In the genomic region with DNA sequence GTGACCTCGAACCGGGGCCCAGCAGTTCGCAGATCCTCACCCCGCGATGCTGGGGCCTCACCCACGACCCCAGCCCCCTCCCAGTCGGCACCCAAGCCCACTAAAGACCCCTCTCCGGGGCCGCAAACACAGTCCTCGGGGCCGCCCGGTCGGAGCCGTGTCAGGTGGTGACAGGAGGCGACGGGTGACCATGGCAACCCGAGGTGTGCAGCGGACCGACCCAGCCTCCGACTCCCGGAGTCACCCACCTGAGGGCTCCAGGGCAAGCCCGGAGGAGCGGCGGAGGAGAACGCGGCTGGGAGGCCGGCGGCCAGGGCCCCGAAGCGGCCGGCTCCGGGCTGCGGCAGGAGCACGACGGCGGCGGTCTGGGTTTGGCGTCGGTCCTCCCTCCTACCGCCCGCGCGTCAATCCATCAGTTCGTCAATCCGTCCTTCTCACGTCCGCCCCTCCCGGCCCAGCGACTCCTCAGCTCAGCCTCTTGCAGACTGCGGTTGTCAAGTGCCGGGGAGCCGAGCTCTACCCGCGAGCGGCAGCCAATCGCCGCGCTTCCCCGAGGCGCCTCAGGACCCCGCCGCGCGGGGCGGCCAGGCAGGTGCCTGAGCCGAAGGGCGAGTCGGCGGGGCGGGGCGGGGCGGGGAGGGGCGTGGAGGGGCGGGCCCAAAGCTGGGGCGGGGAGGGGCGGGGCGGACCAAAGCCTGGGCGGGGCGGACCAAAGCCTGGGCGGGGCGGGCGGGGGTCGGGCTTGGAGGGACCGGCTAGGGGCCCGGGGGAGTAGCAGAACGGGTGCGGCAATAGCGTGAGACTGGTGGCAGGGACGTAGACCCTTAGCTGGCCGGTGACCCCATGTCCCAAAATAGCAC, we compare ENCODE assay signal across 1 cellular context.
A peak's percentile ranks its signal among the peaks of the same experiment; 100 is the strongest.
TF ChIP-seq lines count a peak whose summit lies in the region.

A gene (minus strand): TSS at position 489 of the 860 bp plus-strand sequence. CDS start 18,590 bp downstream, outside the sequence.

TF ChIP-seq in K562, 482 proteins besides CTCF, POLR2A, EP300 and RAD21 (continued from another document and continues in another):
- no peak for TF ChIP-seq NCOA2 (IDR thresholded peaks at IDR 0.05; ENCODE audit: partially characterized antibody in 2 of 2)
- no peak for TF ChIP-seq ZNF583 (CRISPR knock-in tag; IDR thresholded peaks at IDR 0.05)
- TF ChIP-seq PYGO2 (tag; IDR thresholded peaks at IDR 0.05) = no peak
- TF ChIP-seq KHSRP (IDR thresholded peaks at IDR 0.05) = no peak
- TF ChIP-seq, protein P1, sequence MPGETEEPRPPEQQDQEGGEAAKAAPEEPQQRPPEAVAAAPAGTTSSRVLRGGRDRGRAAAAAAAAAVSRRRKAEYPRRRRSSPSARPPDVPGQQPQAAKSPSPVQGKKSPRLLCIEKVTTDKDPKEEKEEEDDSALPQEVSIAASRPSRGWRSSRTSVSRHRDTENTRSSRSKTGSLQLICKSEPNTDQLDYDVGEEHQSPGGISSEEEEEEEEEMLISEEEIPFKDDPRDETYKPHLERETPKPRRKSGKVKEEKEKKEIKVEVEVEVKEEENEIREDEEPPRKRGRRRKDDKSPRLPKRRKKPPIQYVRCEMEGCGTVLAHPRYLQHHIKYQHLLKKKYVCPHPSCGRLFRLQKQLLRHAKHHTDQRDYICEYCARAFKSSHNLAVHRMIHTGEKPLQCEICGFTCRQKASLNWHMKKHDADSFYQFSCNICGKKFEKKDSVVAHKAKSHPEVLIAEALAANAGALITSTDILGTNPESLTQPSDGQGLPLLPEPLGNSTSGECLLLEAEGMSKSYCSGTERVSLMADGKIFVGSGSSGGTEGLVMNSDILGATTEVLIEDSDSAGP (CRISPR knock-in tag; IDR thresholded peaks at IDR 0.05) = no peak
- TF ChIP-seq, protein P2, sequence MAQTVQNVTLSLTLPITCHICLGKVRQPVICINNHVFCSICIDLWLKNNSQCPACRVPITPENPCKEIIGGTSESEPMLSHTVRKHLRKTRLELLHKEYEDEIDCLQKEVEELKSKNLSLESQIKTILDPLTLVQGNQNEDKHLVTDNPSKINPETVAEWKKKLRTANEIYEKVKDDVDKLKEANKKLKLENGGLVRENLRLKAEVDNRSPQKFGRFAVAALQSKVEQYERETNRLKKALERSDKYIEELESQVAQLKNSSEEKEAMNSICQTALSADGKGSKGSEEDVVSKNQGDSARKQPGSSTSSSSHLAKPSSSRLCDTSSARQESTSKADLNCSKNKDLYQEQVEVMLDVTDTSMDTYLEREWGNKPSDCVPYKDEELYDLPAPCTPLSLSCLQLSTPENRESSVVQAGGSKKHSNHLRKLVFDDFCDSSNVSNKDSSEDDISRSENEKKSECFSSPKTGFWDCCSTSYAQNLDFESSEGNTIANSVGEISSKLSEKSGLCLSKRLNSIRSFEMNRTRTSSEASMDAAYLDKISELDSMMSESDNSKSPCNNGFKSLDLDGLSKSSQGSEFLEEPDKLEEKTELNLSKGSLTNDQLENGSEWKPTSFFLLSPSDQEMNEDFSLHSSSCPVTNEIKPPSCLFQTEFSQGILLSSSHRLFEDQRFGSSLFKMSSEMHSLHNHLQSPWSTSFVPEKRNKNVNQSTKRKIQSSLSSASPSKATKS (CRISPR knock-in tag; IDR thresholded peaks at IDR 0.05) = no peak
- TF ChIP-seq NCOA6 (IDR thresholded peaks at IDR 0.05) = peak; percentile 87
- TF ChIP-seq, protein P3, sequence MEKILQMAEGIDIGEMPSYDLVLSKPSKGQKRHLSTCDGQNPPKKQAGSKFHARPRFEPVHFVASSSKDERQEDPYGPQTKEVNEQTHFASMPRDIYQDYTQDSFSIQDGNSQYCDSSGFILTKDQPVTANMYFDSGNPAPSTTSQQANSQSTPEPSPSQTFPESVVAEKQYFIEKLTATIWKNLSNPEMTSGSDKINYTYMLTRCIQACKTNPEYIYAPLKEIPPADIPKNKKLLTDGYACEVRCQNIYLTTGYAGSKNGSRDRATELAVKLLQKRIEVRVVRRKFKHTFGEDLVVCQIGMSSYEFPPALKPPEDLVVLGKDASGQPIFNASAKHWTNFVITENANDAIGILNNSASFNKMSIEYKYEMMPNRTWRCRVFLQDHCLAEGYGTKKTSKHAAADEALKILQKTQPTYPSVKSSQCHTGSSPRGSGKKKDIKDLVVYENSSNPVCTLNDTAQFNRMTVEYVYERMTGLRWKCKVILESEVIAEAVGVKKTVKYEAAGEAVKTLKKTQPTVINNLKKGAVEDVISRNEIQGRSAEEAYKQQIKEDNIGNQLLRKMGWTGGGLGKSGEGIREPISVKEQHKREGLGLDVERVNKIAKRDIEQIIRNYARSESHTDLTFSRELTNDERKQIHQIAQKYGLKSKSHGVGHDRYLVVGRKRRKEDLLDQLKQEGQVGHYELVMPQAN (IDR thresholded peaks at IDR 0.05; ENCODE audit: borderline replicate concordance) = peak; percentile 53; the same call in 1 of the 2 replicates
- peak; percentile 61 for TF ChIP-seq NFIC (IDR thresholded peaks at IDR 0.05)
- no peak; a peak in 1 of 4 replicates for TF ChIP-seq TBL1XR1 (IDR thresholded peaks at IDR 0.05; ENCODE audit: low read length in 2 of 2)
- TF ChIP-seq TGIF2 (CRISPR knock-in tag; IDR thresholded peaks at IDR 0.05) = peak; percentile 57
- TF ChIP-seq PHB (CRISPR knock-in tag; IDR thresholded peaks at IDR 0.05) = peak; percentile 38; the same call in 1 of the 2 replicates
- peak; percentile 30 for TF ChIP-seq CHD1 (IDR thresholded peaks at IDR 0.05; ENCODE audit: low read length)
- no peak for TF ChIP-seq POLR3G (IDR thresholded peaks at IDR 0.05; ENCODE audit: extremely low read depth, insufficient read length, insufficient replicate concordance)
- TF ChIP-seq, protein P4, sequence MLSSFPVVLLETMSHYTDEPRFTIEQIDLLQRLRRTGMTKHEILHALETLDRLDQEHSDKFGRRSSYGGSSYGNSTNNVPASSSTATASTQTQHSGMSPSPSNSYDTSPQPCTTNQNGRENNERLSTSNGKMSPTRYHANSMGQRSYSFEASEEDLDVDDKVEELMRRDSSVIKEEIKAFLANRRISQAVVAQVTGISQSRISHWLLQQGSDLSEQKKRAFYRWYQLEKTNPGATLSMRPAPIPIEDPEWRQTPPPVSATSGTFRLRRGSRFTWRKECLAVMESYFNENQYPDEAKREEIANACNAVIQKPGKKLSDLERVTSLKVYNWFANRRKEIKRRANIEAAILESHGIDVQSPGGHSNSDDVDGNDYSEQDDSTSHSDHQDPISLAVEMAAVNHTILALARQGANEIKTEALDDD (IDR thresholded peaks at IDR 0.05) = no peak
- TF ChIP-seq DIDO1 (tag; IDR thresholded peaks at IDR 0.05; ENCODE audit: low read depth) = no peak; the same call in 1 of the 2 replicates
- TF ChIP-seq ZBED1 (IDR thresholded peaks at IDR 0.05) = no peak
- no peak for TF ChIP-seq ZNF695 (CRISPR knock-in tag; IDR thresholded peaks at IDR 0.05)
- no peak for TF ChIP-seq ZNF184 (CRISPR knock-in tag; IDR thresholded peaks at IDR 0.05)
- 0 out of 2 replicates have a peak, but pooled peaks have one; percentile 8 for TF ChIP-seq ZKSCAN1 (IDR thresholded peaks at IDR 0.05; ENCODE audit: low read depth, low read length)
- TF ChIP-seq, protein P5, sequence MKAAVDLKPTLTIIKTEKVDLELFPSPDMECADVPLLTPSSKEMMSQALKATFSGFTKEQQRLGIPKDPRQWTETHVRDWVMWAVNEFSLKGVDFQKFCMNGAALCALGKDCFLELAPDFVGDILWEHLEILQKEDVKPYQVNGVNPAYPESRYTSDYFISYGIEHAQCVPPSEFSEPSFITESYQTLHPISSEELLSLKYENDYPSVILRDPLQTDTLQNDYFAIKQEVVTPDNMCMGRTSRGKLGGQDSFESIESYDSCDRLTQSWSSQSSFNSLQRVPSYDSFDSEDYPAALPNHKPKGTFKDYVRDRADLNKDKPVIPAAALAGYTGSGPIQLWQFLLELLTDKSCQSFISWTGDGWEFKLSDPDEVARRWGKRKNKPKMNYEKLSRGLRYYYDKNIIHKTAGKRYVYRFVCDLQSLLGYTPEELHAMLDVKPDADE (conservative IDR thresholded peaks at IDR 0.05; ENCODE audit: control insufficient read depth, low read depth, low read length) = peak; percentile 88
- peak; percentile 74 for TF ChIP-seq SMAD4 (CRISPR knock-in tag; conservative IDR thresholded peaks at IDR 0.05)
- peak; percentile 79 for TF ChIP-seq E2F3 (CRISPR knock-in tag; IDR thresholded peaks at IDR 0.05)
- TF ChIP-seq ZNF644 (tag; IDR thresholded peaks at IDR 0.05; ENCODE audit: low read depth) = no peak
- TF ChIP-seq U2AF2 (optimal IDR thresholded peaks at IDR 0.05; ENCODE audit: low read depth, low read length) = no peak
- TF ChIP-seq FOS (IDR thresholded peaks at IDR 0.05; ENCODE audit: extremely low read depth, insufficient read length) = no peak
- TF ChIP-seq ZFP30 (CRISPR knock-in tag; IDR thresholded peaks at IDR 0.05; ENCODE audit: borderline replicate concordance) = no peak
- TF ChIP-seq TEAD1 (CRISPR knock-in tag; IDR thresholded peaks at IDR 0.05) = peak in 1 of 2 experiments; percentile 86; a peak in 2 of 4 replicates
- no peak for TF ChIP-seq ASH1L (IDR thresholded peaks at IDR 0.05; ENCODE audit: borderline replicate concordance, low read depth, partially characterized antibody)
- no peak for TF ChIP-seq ZNF707 (CRISPR knock-in tag; conservative IDR thresholded peaks at IDR 0.05)
- no peak for TF ChIP-seq MTF1 (CRISPR knock-in tag; IDR thresholded peaks at IDR 0.05; ENCODE audit: borderline replicate concordance)
- TF ChIP-seq, protein P6, sequence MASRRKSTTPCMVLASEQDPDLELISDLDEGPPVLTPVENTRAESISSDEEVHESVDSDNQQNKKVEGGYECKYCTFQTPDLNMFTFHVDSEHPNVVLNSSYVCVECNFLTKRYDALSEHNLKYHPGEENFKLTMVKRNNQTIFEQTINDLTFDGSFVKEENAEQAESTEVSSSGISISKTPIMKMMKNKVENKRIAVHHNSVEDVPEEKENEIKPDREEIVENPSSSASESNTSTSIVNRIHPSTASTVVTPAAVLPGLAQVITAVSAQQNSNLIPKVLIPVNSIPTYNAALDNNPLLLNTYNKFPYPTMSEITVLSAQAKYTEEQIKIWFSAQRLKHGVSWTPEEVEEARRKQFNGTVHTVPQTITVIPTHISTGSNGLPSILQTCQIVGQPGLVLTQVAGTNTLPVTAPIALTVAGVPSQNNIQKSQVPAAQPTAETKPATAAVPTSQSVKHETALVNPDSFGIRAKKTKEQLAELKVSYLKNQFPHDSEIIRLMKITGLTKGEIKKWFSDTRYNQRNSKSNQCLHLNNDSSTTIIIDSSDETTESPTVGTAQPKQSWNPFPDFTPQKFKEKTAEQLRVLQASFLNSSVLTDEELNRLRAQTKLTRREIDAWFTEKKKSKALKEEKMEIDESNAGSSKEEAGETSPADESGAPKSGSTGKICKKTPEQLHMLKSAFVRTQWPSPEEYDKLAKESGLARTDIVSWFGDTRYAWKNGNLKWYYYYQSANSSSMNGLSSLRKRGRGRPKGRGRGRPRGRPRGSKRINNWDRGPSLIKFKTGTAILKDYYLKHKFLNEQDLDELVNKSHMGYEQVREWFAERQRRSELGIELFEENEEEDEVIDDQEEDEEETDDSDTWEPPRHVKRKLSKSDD (conservative IDR thresholded peaks at IDR 0.05; ENCODE audit: low read length) = no peak
- TF ChIP-seq NFXL1 (CRISPR knock-in tag; IDR thresholded peaks at IDR 0.05) = no peak
- peak; percentile 32; the same call in 1 of the 2 replicates for TF ChIP-seq ZBTB1 (CRISPR knock-in tag; IDR thresholded peaks at IDR 0.05; ENCODE audit: borderline replicate concordance, low read depth)
- TF ChIP-seq RFX5 (IDR thresholded peaks at IDR 0.05; ENCODE audit: low read depth, low read length) = no peak
- no peak for TF ChIP-seq IRF2 (CRISPR knock-in tag; IDR thresholded peaks at IDR 0.05)
- TF ChIP-seq, protein P7, sequence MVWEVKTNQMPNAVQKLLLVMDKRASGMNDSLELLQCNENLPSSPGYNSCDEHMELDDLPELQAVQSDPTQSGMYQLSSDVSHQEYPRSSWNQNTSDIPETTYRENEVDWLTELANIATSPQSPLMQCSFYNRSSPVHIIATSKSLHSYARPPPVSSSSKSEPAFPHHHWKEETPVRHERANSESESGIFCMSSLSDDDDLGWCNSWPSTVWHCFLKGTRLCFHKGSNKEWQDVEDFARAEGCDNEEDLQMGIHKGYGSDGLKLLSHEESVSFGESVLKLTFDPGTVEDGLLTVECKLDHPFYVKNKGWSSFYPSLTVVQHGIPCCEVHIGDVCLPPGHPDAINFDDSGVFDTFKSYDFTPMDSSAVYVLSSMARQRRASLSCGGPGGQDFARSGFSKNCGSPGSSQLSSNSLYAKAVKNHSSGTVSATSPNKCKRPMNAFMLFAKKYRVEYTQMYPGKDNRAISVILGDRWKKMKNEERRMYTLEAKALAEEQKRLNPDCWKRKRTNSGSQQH (CRISPR knock-in tag; IDR thresholded peaks at IDR 0.05) = no peak
- TF ChIP-seq, protein P8, sequence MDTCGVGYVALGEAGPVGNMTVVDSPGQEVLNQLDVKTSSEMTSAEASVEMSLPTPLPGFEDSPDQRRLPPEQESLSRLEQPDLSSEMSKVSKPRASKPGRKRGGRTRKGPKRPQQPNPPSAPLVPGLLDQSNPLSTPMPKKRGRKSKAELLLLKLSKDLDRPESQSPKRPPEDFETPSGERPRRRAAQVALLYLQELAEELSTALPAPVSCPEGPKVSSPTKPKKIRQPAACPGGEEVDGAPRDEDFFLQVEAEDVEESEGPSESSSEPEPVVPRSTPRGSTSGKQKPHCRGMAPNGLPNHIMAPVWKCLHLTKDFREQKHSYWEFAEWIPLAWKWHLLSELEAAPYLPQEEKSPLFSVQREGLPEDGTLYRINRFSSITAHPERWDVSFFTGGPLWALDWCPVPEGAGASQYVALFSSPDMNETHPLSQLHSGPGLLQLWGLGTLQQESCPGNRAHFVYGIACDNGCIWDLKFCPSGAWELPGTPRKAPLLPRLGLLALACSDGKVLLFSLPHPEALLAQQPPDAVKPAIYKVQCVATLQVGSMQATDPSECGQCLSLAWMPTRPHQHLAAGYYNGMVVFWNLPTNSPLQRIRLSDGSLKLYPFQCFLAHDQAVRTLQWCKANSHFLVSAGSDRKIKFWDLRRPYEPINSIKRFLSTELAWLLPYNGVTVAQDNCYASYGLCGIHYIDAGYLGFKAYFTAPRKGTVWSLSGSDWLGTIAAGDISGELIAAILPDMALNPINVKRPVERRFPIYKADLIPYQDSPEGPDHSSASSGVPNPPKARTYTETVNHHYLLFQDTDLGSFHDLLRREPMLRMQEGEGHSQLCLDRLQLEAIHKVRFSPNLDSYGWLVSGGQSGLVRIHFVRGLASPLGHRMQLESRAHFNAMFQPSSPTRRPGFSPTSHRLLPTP (IDR thresholded peaks at IDR 0.05; ENCODE audit: borderline replicate concordance, extremely low read depth, insufficient read length) = no peak
- TF ChIP-seq SUPT5H (IDR thresholded peaks at IDR 0.05) = peak; percentile 82
- no peak for TF ChIP-seq MCM7 (IDR thresholded peaks at IDR 0.05)
- no peak for TF ChIP-seq SMARCC2 (IDR thresholded peaks at IDR 0.05; ENCODE audit: low read depth)
- TF ChIP-seq RBBP5 (IDR thresholded peaks at IDR 0.05; ENCODE audit: borderline replicate concordance, insufficient read depth, low read length, poor library complexity, severe bottlenecking) = peak; percentile 100
- TF ChIP-seq RFX7 (CRISPR knock-in tag; IDR thresholded peaks at IDR 0.05) = no peak
- no peak for TF ChIP-seq SRSF9 (IDR thresholded peaks at IDR 0.05; ENCODE audit: borderline replicate concordance, low read depth, low read length)
- TF ChIP-seq NCOR1 (IDR thresholded peaks at IDR 0.05) = no peak
